Comparison of ENCODE assay signal across 10 cellular contexts in the genomic region with DNA sequence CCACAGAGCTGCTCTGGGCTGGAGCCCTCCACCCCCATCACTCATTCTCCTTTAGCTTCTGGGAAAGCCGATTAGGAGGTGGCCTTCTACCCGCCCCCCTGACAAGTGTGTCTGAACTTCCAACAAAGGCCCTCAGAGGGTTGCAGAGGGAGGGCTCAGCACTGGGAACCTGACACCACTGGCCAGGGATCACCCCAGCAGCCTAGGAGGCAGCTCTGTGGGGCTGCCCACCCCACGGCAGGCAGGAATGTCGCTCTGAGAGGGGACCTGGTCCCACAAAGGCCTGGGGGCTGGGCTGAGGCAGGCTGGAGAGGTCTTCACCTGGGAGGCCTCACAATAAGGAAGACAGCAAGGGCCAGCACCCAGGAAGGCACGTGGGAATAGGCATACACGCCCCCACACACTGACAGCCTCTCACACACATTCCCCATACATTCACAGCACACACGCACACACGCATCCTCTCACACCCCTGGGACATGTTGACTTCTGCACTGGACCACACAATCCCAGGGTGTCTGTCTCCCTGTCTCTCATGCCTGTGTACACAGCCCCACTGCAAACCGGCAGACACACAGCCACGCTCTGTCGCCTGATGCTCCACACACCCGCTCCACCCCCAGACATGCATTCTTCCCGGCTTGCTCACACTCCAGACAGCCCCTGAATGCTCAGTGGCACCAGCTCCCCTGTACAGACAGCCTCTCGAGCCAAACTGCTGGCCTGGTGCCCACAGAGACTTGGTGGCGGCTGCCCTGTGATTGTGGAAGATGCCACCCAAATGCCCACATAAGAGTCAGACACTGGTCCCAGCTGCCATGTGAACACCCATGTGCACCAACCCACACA. TPM values are rescaled to one million over a fixed set of nuclear protein-coding genes. Genes with fewer than 3 reads are reported as not detected.
DNase-seq lines count a peak whose midpoint lies in the region; ATAC-seq, FAIRE-seq and TF ChIP-seq lines count a peak whose summit lies in the region.
"Had no signal": no experiment of that assay in that cellular context is flagged by ENCODE, and none has a peak within 500 bp of the region (broad histone marks: within the 10 kb centered on the region; RNA-seq: fewer than 3 reads in every experiment).

No MANE protein-coding gene starts in this region.

- no peak overlapping the region for H3K4me3 ChIP-seq in bronchial epithelial cell (ENCODE audit: low read depth, low read length)
- H3K4me3 ChIP-seq: GM12878 had no signal

- H3K4me1 Mint-ChIP-seq in nephron progenitor cell: peaks cover 64% of the 10 kb centered on the region
- H3K4me1 Mint-ChIP-seq in CD14-positive monocyte: peaks cover 10% of the 10 kb centered on the region

- H3K36me3 ChIP-seq in bronchial epithelial cell (ENCODE audit: control insufficient read depth, insufficient read depth, low read length): no peaks in the 10 kb centered on the region

- H3K4me3 Mint-ChIP-seq in nephron progenitor cell (peak overlapping the region; percentile 27), CD14-positive monocyte (no peak overlapping the region)
- H3K4me3 Mint-ChIP-seq: activated CD4-positive, alpha-beta T cell treated with anti-CD3 and anti-CD28 coated beads for 36 hours had no signal

- intact Hi-C loops in CD14-positive monocyte (cut with micrococcal nuclease): loop anchor here in 1 of 2 donors (10.0 kb wide), 1 partner anchor 185 kb away; no protein-coding TSS in a partner anchor

- peaks cover 84% of the 10 kb centered on the region for H3K27me3 Mint-ChIP-seq in nephron progenitor cell (ENCODE audit: low read depth, poor library complexity)
- peaks cover 21 to 54% (median 41%) of the 10 kb centered on the region in 3 donors for H3K27me3 Mint-ChIP-seq in CD14-positive monocyte (ENCODE audit: low read depth in 3 of 3)

- peak; percentile 47 for FAIRE-seq in bronchial epithelial cell (lab: Jason Lieb, UNC)
- FAIRE-seq: GM12878 had no signal

- ATAC-seq in GM21526 (IDR thresholded peaks at IDR 0.05; ENCODE audit: low FRiP score, unreplicated experiment): no peak
- ATAC-seq: activated CD4-positive, alpha-beta T cell treated with anti-CD3 and anti-CD28 coated beads for 36 hours; GM12878 had no signal

- no peaks in the 10 kb centered on the region for H3K36me3 Mint-ChIP-seq in nephron progenitor cell (ENCODE audit: low read depth)
- no peaks in the 10 kb centered on the region for H3K36me3 Mint-ChIP-seq in CD14-positive monocyte

- H3K27ac Mint-ChIP-seq in nephron progenitor cell (no peak overlapping the region), CD14-positive monocyte (peak overlapping the region in 1 of 7 donors; percentile 70)
- H3K27ac Mint-ChIP-seq: activated CD4-positive, alpha-beta T cell treated with anti-CD3 and anti-CD28 coated beads for 36 hours had no signal

- DNase-seq in DMS79 treated with DMSO at 0.1 percent for 48 hours (lab: John Stamatoyannopoulos, UW) (peak; percentile 88), NCI-H1105 treated with DMSO at 0.1 percent for 48 hours (lab: John Stamatoyannopoulos, UW) (peak; percentile 86), bronchial epithelial cell (ENCODE audit: low read depth) (peak; percentile 77), nephron progenitor cell (peak; percentile 66), MV-4-11 (lab: John Stamatoyannopoulos, UW) (no peak), CD14-positive monocyte (ENCODE audit: low spot score) (no peak), NCI-H1930 (lab: John Stamatoyannopoulos, UW) (no peak)
- DNase-seq: activated CD4-positive, alpha-beta T cell treated with anti-CD3 and anti-CD28 coated beads for 36 hours had no signal

- H3K27me3 ChIP-seq in bronchial epithelial cell (ENCODE audit: control insufficient read depth, insufficient read depth, low read length): no peaks in the 10 kb centered on the region

- TF ChIP-seq CTCF in bronchial epithelial cell (IDR thresholded peaks at IDR 0.05; ENCODE audit: insufficient read depth, low read length, severe bottlenecking) (no peak), nephron progenitor cell (IDR thresholded peaks at IDR 0.05) (no peak), CD14-positive monocyte (IDR thresholded peaks at IDR 0.05) (no peak)

- H3K9me3 Mint-ChIP-seq in nephron progenitor cell (no peaks in the 10 kb centered on the region), CD14-positive monocyte (no peaks in the 10 kb centered on the region)

RNA-seq across cellular contexts. Expression of gene DMBX1, which starts 30.7 kb away (rescaled TPM):
- not detected in 2 replicates for total RNA-seq in bronchial epithelial cell
- not detected for polyA plus RNA-seq in CD14-positive monocyte
- total RNA-seq: GM12878 had no signal

RNA-seq across cellular contexts. Expression of gene KNCN, which starts 31.2 kb away (rescaled TPM):
- not detected in 2 replicates for total RNA-seq in bronchial epithelial cell
- polyA plus RNA-seq in CD14-positive monocyte: not detected
- total RNA-seq: activated CD4-positive, alpha-beta T cell treated with anti-CD3 and anti-CD28 coated beads for 36 hours; GM12878 had no signal
- polyA plus RNA-seq: GM12878 had no signal

Comparison
In these comparisons a context has a peak if more than half of its experiments do, and no peak if none do; other contexts are left out.
1. DNase-seq: peak in DMS79 treated with DMSO at 0.1 percent for 48 hours (single experiment), NCI-H1105 treated with DMSO at 0.1 percent for 48 hours (single experiment), bronchial epithelial cell (single experiment) and nephron progenitor cell (single experiment); none in MV-4-11 (single experiment), CD14-positive monocyte (single experiment) and NCI-H1930 (0 of 2).